Comparison of ENCODE assay signal across 1 cellular context in genomic region chr11:122342089-122342749, GRCh38.
TF ChIP-seq lines count a peak whose summit lies in the region.

No MANE protein-coding gene starts in this region.

TF ChIP-seq in GM23338, 12 proteins besides CTCF, POLR2A, EP300 and RAD21 (continued from another document):
- TF ChIP-seq REST (IDR thresholded peaks at IDR 0.05; ENCODE audit: unreplicated experiment) = no peak
- no peak for TF ChIP-seq ZNF462 (CRISPR knock-in tag; IDR thresholded peaks at IDR 0.05)
- TF ChIP-seq EZH2 (IDR thresholded peaks at IDR 0.05; ENCODE audit: low read depth, unreplicated experiment) = no peak
- TF ChIP-seq ZNF331 (CRISPR knock-in tag; IDR thresholded peaks at IDR 0.05; ENCODE audit: low read depth) = no peak
- TF ChIP-seq ETS1 (IDR thresholded peaks at IDR 0.05) = no peak
